10 cellular contexts compared by ENCODE assay signal in genomic region chr4:183602444-183603102, GRCh38. TPM values are rescaled to one million over a fixed set of nuclear protein-coding genes. Genes with fewer than 3 reads are reported as not detected.
A peak's percentile ranks its signal among the peaks of the same experiment; 100 is the strongest.
DNase-seq lines count a peak whose midpoint lies in the region; ATAC-seq and TF ChIP-seq lines count a peak whose summit lies in the region.
"Had no signal": no experiment of that assay in that cellular context is flagged by ENCODE, and none has a peak within 500 bp of the region (broad histone marks: within the 10 kb centered on the region; RNA-seq: fewer than 3 reads in every experiment).

No MANE protein-coding gene starts in this region.

- H3K27ac ChIP-seq in PC-9 (no peak overlapping the region), gastrocnemius medialis (peak overlapping the region in 3 of 4 donors; percentile 7 to 28 (median 24))

- H3K4me1 ChIP-seq in PC-9 (replicated peaks; ENCODE audit: insufficient read depth): no peaks in the 10 kb centered on the region
- peaks cover 0 to 5% of the 10 kb centered on the region in 2 donors for H3K4me1 ChIP-seq in gastrocnemius medialis

- POLR2A ChIA-PET in PC-9 (lab: Charles Lee; ENCODE audit: unreplicated experiment): no interaction called here

- no peaks in the 10 kb centered on the region for H3K9me2 ChIP-seq in PC-9 (ENCODE audit: insufficient read depth)

- no peak for TF ChIP-seq POLR2A in gastrocnemius medialis (IDR thresholded peaks at IDR 0.05)

- H3K4me3 ChIP-seq in PC-9: no peak overlapping the region
- no peak overlapping the region for H3K4me3 ChIP-seq in fibroblast of pulmonary artery (replicated peaks; ENCODE audit: low read depth, low read length)
- no peak overlapping the region for H3K4me3 ChIP-seq in gastrocnemius medialis

- in situ Hi-C loops in gastrocnemius medialis (cut with MboI; ENCODE audit: low sequenced_read_pairs in 4 of 4) (loop anchor here in 3 of 4 donors (5.0 to 10.0 kb wide), 2 partner anchors 108 to 130 kb away; no protein-coding TSS in a partner anchor), GM13976 (cut with MboI; ENCODE audit: low sequenced_read_pairs, unreplicated experiment) (no loop called here)

- no peaks in the 10 kb centered on the region for H4K20me1 ChIP-seq in PC-9 (ENCODE audit: insufficient read depth)

- H3K27me3 ChIP-seq in PC-9 (ENCODE audit: insufficient read depth, low read depth) (no peaks in the 10 kb centered on the region), gastrocnemius medialis (no peaks in the 10 kb centered on the region)

- H3F3A ChIP-seq in PC-9 (ENCODE audit: insufficient read depth, low read depth): no peaks in the 10 kb centered on the region

- H3K79me2 ChIP-seq in PC-9 (ENCODE audit: low read depth): no peaks in the 10 kb centered on the region

- intact Hi-C loops in PC-9 (cut with micrococcal nuclease; ENCODE audit: unreplicated experiment) (no loop called here), gastrocnemius medialis (cut with DNase I; ENCODE audit: low total_unique reads) (loop anchor here (1.0 kb wide), 2 partner anchors 98 to 130 kb away; no protein-coding TSS in a partner anchor)

- CTCF ChIA-PET in PC-9 (lab: Charles Lee): no interaction called here

- TF ChIP-seq CTCF in PC-9 (conservative IDR thresholded peaks at IDR 0.05): peak; percentile 19; the same call in 1 of the 2 replicates
- TF ChIP-seq CTCF in fibroblast of pulmonary artery (IDR thresholded peaks at IDR 0.05; ENCODE audit: low read length, missing control alignments): peak; percentile 44
- TF ChIP-seq CTCF in gastrocnemius medialis (IDR thresholded peaks at IDR 0.05 in 4 of 5, conservative IDR thresholded peaks at IDR 0.05 in 1 of 5): peak; percentile 35 to 51 (median 42)
- no peak for TF ChIP-seq CTCF in GM13976 (IDR thresholded peaks at IDR 0.05; ENCODE audit: borderline replicate concordance, control extremely low read depth, extremely low read depth, insufficient read depth, missing control alignments)

- ATAC-seq in gastrocnemius medialis: peak in 1 of 2 donors; percentile 46

- BruUV-seq in PC-9 (replicated peaks; lab: Mats Ljungman, UMichigan): no TSS peak

- H3K9me3 ChIP-seq in PC-9 (ENCODE audit: insufficient read depth, low read depth) (no peaks in the 10 kb centered on the region), gastrocnemius medialis (no peaks in the 10 kb centered on the region)

- DNase-seq in NCI-H2227 (lab: John Stamatoyannopoulos, UW; ENCODE audit: unreplicated experiment) (peak; percentile 0), NCI-H2227 treated with DMSO at 0.1 percent for 48 hours (lab: John Stamatoyannopoulos, UW) (no peak), PC-9 (no peak), fibroblast of pulmonary artery (ENCODE audit: low read depth) (peak; percentile 44), gastrocnemius medialis (no peak), GM13976 (ENCODE audit: low spot score) (no peak), NCI-H1048 (lab: John Stamatoyannopoulos, UW) (no peak)
- no peak for DNase-seq in activated CD4-positive, CD25-positive, alpha-beta regulatory T cell (lab: John Stamatoyannopoulos, UW)
- DNase-seq: activated naive CD4-positive, alpha-beta T cell treated with anti-CD3 and anti-CD28 coated beads, Interleukin-2, amount 50 U/mL, for 16 hours; islet precursor cell had no signal

- H3K4me2 ChIP-seq in PC-9: no peak overlapping the region

- H2AFZ ChIP-seq in PC-9: no peak overlapping the region

- no peaks in the 10 kb centered on the region for H3K36me3 ChIP-seq in PC-9 (ENCODE audit: low read depth)
- no peaks in the 10 kb centered on the region for H3K36me3 ChIP-seq in gastrocnemius medialis

RNA-seq across cellular contexts. Expression of gene RWDD4, which starts 56.4 kb away (rescaled TPM):
- total RNA-seq in PC-9 (2021) (16.8 and 21.5 TPM in 2 replicates), gastrocnemius medialis (10 to 100 TPM; 34.6 to 65.2 (median 51.9) TPM)

RNA-seq across cellular contexts. Expression of gene TRAPPC11, which starts 56.5 kb away (rescaled TPM):
- total RNA-seq in PC-9 (2021): 29.0 and 31.7 TPM in 2 replicates
- 10 to 100 TPM; 19.3 to 31.7 (median 20.8) TPM for total RNA-seq in gastrocnemius medialis

Comparison
In these comparisons a context has a peak if more than half of its experiments do, and no peak if none do; other contexts are left out.
1. DNase-seq: peak in NCI-H2227 (single experiment) and fibroblast of pulmonary artery (single experiment); none in NCI-H2227 treated with DMSO at 0.1 percent for 48 hours (single experiment), PC-9 (0 of 2), gastrocnemius medialis (0 of 2), GM13976 (single experiment), activated CD4-positive, CD25-positive, alpha-beta regulatory T cell (0 of 4) and NCI-H1048 (single experiment).